Comparison of ENCODE assay signal across 18 cellular contexts in genomic region chr9:27179245-27179870, GRCh38.
"Had no signal": no experiment of that assay in that cellular context is flagged by ENCODE, and none has a peak within 500 bp of the region (broad histone marks: within the 10 kb centered on the region; RNA-seq: fewer than 3 reads in every experiment).

No MANE protein-coding gene starts in this region.

- H3K27me3 ChIP-seq: right lobe of liver, upper lobe of right lung had no signal

- H3K4me1 ChIP-seq: right lobe of liver, upper lobe of right lung had no signal

- H3K36me3 ChIP-seq: right lobe of liver, upper lobe of right lung had no signal

- H3K27ac ChIP-seq: coronary artery, epithelial cell of prostate, psoas muscle, right lobe of liver, upper lobe of right lung had no signal

- H3K9me3 ChIP-seq: right lobe of liver, upper lobe of right lung had no signal

- DNase-seq: activated CD4-positive, alpha-beta T cell treated with anti-CD3 and anti-CD28 coated beads, Interleukin-2, amount 50 U/mL, for 48 hours; activated CD4-positive, CD25-positive, alpha-beta regulatory T cell treated with anti-CD3 and anti-CD28 coated beads, Interleukin-2, amount 50 U/mL, for 72 hours; activated gamma-delta T cell; activated naive CD8-positive, alpha-beta T cell treated with anti-CD3 and anti-CD28 coated beads for 36 hours; activated T-cell treated with anti-CD3 and anti-CD28 coated beads, Interleukin-2, amount 50 U/mL, for 48 hours; effector memory CD4-positive, alpha-beta T cell; glutamatergic neuron; mesendoderm; occipital lobe; psoas muscle; right lobe of liver; stimulated activated CD4-positive, alpha-beta T cell treated with anti-CD3 and anti-CD28 coated beads, Interleukin-2, amount 100 ng/mL, for 24 hours; stimulated activated naive CD4-positive, alpha-beta T cell; substantia nigra; T-helper 9 cell; upper lobe of right lung had no signal

- H3K4me3 ChIP-seq: coronary artery, psoas muscle, right lobe of liver, upper lobe of right lung had no signal
